Comparison of ENCODE assay signal across 8 cellular contexts in genomic region chr19:14116918-14117578, GRCh38.
A peak's percentile ranks its signal among the peaks of the same experiment; 100 is the strongest.
DNase-seq lines count a peak whose midpoint lies in the region; ATAC-seq and TF ChIP-seq lines count a peak whose summit lies in the region.

No MANE protein-coding gene starts in this region.

- H3K36me3 ChIP-seq in duodenal mucosa (ENCODE audit: control insufficient read depth in 1 of 2, insufficient read depth in 2 of 2, low read length in 2 of 2), result no peaks in the 10 kb centered on the region
- H3K36me3 ChIP-seq in muscle layer of duodenum (ENCODE audit: control insufficient read depth in 1 of 2, insufficient read depth in 2 of 2, low read length in 2 of 2), result peaks cover 0 to 4% of the 10 kb centered on the region in 2 donors

- H3K9me3 ChIP-seq in duodenal mucosa (ENCODE audit: control insufficient read depth in 1 of 2, low read length in 2 of 2) (no peaks in the 10 kb centered on the region), muscle layer of duodenum (ENCODE audit: control insufficient read depth in 1 of 2, low read length in 2 of 2) (no peaks in the 10 kb centered on the region)

- CTCF ChIA-PET in RWPE1 (lab: Yijun Ruan, JAX), result no interaction called here

- TF ChIP-seq CTCF in AG10803 (conservative IDR thresholded peaks at IDR 0.05; ENCODE audit: low read length) (no peak), RWPE1 (conservative IDR thresholded peaks at IDR 0.05; ENCODE audit: low read depth) (no peak)

- H3K27ac ChIP-seq in RWPE1 (peak overlapping the region; percentile 98), duodenal mucosa (ENCODE audit: low read depth, low read length) (no peak overlapping the region), muscle layer of duodenum (ENCODE audit: low read length) (peak overlapping the region; percentile 13)

- H3K9ac ChIP-seq in duodenal mucosa (ENCODE audit: low read depth in 1 of 2, low read length in 2 of 2), result peak overlapping the region; percentile 58 to 77

- POLR2A ChIA-PET in RWPE1 (lab: Yijun Ruan, JAX; ENCODE audit: low non-redundant PET), result no interaction called here

- peak; percentile 8 for ATAC-seq in GM21786 (IDR thresholded peaks at IDR 0.05; ENCODE audit: unreplicated experiment)
- no peak for ATAC-seq in HG02610 (IDR thresholded peaks at IDR 0.05; ENCODE audit: unreplicated experiment)

- peaks cover 44 to 47% of the 10 kb centered on the region in 2 donors for H3K4me1 ChIP-seq in duodenal mucosa (ENCODE audit: control insufficient read depth in 1 of 2, insufficient read depth in 2 of 2, low read length in 2 of 2)
- peaks cover 45 to 67% of the 10 kb centered on the region in 2 donors for H3K4me1 ChIP-seq in muscle layer of duodenum (ENCODE audit: control insufficient read depth in 1 of 2, insufficient read depth in 2 of 2, low read length in 2 of 2)

- DNase-seq in AG10803 (ENCODE audit: low read depth), result no peak
- DNase-seq in RWPE1 (ENCODE audit: low spot score), result no peak
- no peak for DNase-seq in kidney glomerular epithelial cell (lab: John Stamatoyannopoulos, UW)
- DNase-seq in AG20443 (ENCODE audit: low spot score), result no peak

- H3K4me3 ChIP-seq in AG10803 (ENCODE audit: low read length), result peak overlapping the region; percentile 79
- H3K4me3 ChIP-seq in duodenal mucosa (ENCODE audit: low read depth in 1 of 2, low read length in 2 of 2), result peak overlapping the region; percentile 70 to 75
- H3K4me3 ChIP-seq in muscle layer of duodenum (ENCODE audit: low read depth in 1 of 2, low read length in 2 of 2), result peak overlapping the region; percentile 84 to 92

- H3K27me3 ChIP-seq in duodenal mucosa (ENCODE audit: control insufficient read depth in 1 of 2, insufficient read depth in 2 of 2, low read length in 2 of 2) (no peaks in the 10 kb centered on the region), muscle layer of duodenum (ENCODE audit: low read depth, low read length) (no peaks in the 10 kb centered on the region)
